ENCODE assay signal across 29 cellular contexts in genomic region chr9:133996531-133997520, GRCh38. TPM values are rescaled to one million over a fixed set of nuclear protein-coding genes. Genes with fewer than 3 reads are reported as not detected.
DNase-seq lines count a peak whose midpoint lies in the region; ATAC-seq and TF ChIP-seq lines count a peak whose summit lies in the region.
"Had no signal": no experiment of that assay in that cellular context is flagged by ENCODE, and none has a peak within 500 bp of the region (broad histone marks: within the 10 kb centered on the region; RNA-seq: fewer than 3 reads in every experiment).

No MANE protein-coding gene starts in this region.

- H3K27me3 Mint-ChIP-seq in chondrocyte (ENCODE audit: low read depth) (no peaks in the 10 kb centered on the region), type B pancreatic cell (peaks cover 7% of the 10 kb centered on the region)
- H3K27me3 Mint-ChIP-seq in T-helper 2 cell treated with Interferon-gamma antibody and Interleukin-4, amounts not matched to agents 5 μg/mL and 100 μg/mL, for 36 hours (ENCODE audit: low read depth): no peaks in the 10 kb centered on the region
- H3K27me3 Mint-ChIP-seq: activated CD8-positive, alpha-beta memory T cell treated with anti-CD3 and anti-CD28 coated beads, Interleukin-2, amount 10 ng/mL, durations not matched to agents 7 days and 5 days; stimulated activated naive CD8-positive, alpha-beta T cell treated with anti-CD3 and anti-CD28 coated beads, Interleukin-15, Interleukin-2, amounts not matched to agents 100 ng/mL and 50 ng/mL, for 24 hours had no signal

- DNase-seq in AG04450 (ENCODE audit: low read depth, low spot score) (no peak), chondrocyte (ENCODE audit: low spot score) (peak; percentile 69), putamen (ENCODE audit: low spot score) (peak; percentile 24), type B pancreatic cell (ENCODE audit: extremely low spot score, unreplicated experiment) (no peak)
- no peak for DNase-seq in T-helper 2 cell treated with Interferon-gamma antibody and Interleukin-4, amounts not matched to agents 5 μg/mL and 100 μg/mL, for 36 hours (ENCODE audit: low spot score)
- DNase-seq: ACHN; activated CD4-positive, alpha-beta T cell treated with anti-CD3 and anti-CD28 coated beads, Interleukin-2, amount 50 U/mL, for 4 hours; activated CD8-positive, alpha-beta memory T cell treated with anti-CD3 and anti-CD28 coated beads, Interleukin-2, amount 10 ng/mL, durations not matched to agents 7 days and 5 days; activated naive CD4-positive, alpha-beta T cell; activated T-cell treated with anti-CD3 and anti-CD28 coated beads, Interleukin-2, amount 50 U/mL, for 48 hours; dorsolateral prefrontal cortex; esophagus squamous epithelium; GOT3; NCI-H1092; NCI-H1694; NCI-H2171 treated with DMSO at 0.1 percent for 48 hours; NCI-H510A treated with DMSO at 0.1 percent for 48 hours; NK-92 treated with Interleukin-12 subunit alpha and Interleukin-12 subunit beta, amount 100 ng/mL, for 24 hours; ovary; PC-3; retina; SK-N-SH; stimulated activated CD4-positive, alpha-beta T cell treated with anti-CD3 and anti-CD28 coated beads, Interleukin-2, amount 100 ng/mL, for 24 hours; testis had no signal

- H3K4me1 Mint-ChIP-seq in chondrocyte (ENCODE audit: low read depth) (peaks cover 21% of the 10 kb centered on the region), type B pancreatic cell (ENCODE audit: unreplicated experiment) (no peaks in the 10 kb centered on the region)
- H3K4me1 Mint-ChIP-seq in T-helper 2 cell treated with Interferon-gamma antibody and Interleukin-4, amounts not matched to agents 5 μg/mL and 100 μg/mL, for 36 hours (ENCODE audit: low read depth): no peaks in the 10 kb centered on the region

- H3K4me3 Mint-ChIP-seq in chondrocyte (ENCODE audit: unreplicated experiment) (no peak overlapping the region), type B pancreatic cell (no peak overlapping the region)
- H3K4me3 Mint-ChIP-seq in T-helper 2 cell treated with Interferon-gamma antibody and Interleukin-4, amounts not matched to agents 5 μg/mL and 100 μg/mL, for 36 hours: no peak overlapping the region
- H3K4me3 Mint-ChIP-seq: activated CD8-positive, alpha-beta memory T cell treated with anti-CD3 and anti-CD28 coated beads, Interleukin-2, amount 10 ng/mL, durations not matched to agents 7 days and 5 days; nephron; stimulated activated naive CD8-positive, alpha-beta T cell treated with anti-CD3 and anti-CD28 coated beads, Interleukin-15, Interleukin-2, amounts not matched to agents 100 ng/mL and 50 ng/mL, for 24 hours had no signal

- H3K9me3 Mint-ChIP-seq in chondrocyte (ENCODE audit: low read depth) (no peaks in the 10 kb centered on the region), type B pancreatic cell (no peaks in the 10 kb centered on the region)
- H3K9me3 Mint-ChIP-seq in T-helper 2 cell treated with Interferon-gamma antibody and Interleukin-4, amounts not matched to agents 5 μg/mL and 100 μg/mL, for 36 hours: no peaks in the 10 kb centered on the region
- H3K9me3 Mint-ChIP-seq: nephron; stimulated activated naive CD8-positive, alpha-beta T cell treated with anti-CD3 and anti-CD28 coated beads, Interleukin-15, Interleukin-2, amounts not matched to agents 100 ng/mL and 50 ng/mL, for 24 hours had no signal

- H3K36me3 Mint-ChIP-seq in chondrocyte (ENCODE audit: low read depth) (no peaks in the 10 kb centered on the region), type B pancreatic cell (no peaks in the 10 kb centered on the region)
- no peaks in the 10 kb centered on the region for H3K36me3 Mint-ChIP-seq in T-helper 2 cell treated with Interferon-gamma antibody and Interleukin-4, amounts not matched to agents 5 μg/mL and 100 μg/mL, for 36 hours (ENCODE audit: low read depth)
- H3K36me3 Mint-ChIP-seq: activated CD8-positive, alpha-beta memory T cell treated with anti-CD3 and anti-CD28 coated beads, Interleukin-2, amount 10 ng/mL, durations not matched to agents 7 days and 5 days had no signal

- peaks cover 4% of the 10 kb centered on the region for H3K27me3 ChIP-seq in AG04450 (ENCODE audit: control insufficient read depth, insufficient read depth, low read length)
- H3K27me3 ChIP-seq: BLaER1, ovary, testis had no signal

- H3K27ac Mint-ChIP-seq in chondrocyte (ENCODE audit: unreplicated experiment) (no peak overlapping the region), type B pancreatic cell (no peak overlapping the region)
- no peak overlapping the region for H3K27ac Mint-ChIP-seq in T-helper 2 cell treated with Interferon-gamma antibody and Interleukin-4, amounts not matched to agents 5 μg/mL and 100 μg/mL, for 36 hours
- H3K27ac Mint-ChIP-seq: activated CD8-positive, alpha-beta memory T cell treated with anti-CD3 and anti-CD28 coated beads, Interleukin-2, amount 10 ng/mL, durations not matched to agents 7 days and 5 days; nephron; stimulated activated naive CD8-positive, alpha-beta T cell treated with anti-CD3 and anti-CD28 coated beads, Interleukin-15, Interleukin-2, amounts not matched to agents 100 ng/mL and 50 ng/mL, for 24 hours had no signal

- no peak overlapping the region for H3K4me3 ChIP-seq in AG04450 (ENCODE audit: low read depth, low read length)
- H3K4me3 ChIP-seq: BLaER1, dorsolateral prefrontal cortex, esophagus squamous epithelium, ovary, testis had no signal

- TF ChIP-seq CTCF in AG04450 (IDR thresholded peaks at IDR 0.05; ENCODE audit: low read depth, low read length) (peak; percentile 4; the same call in 1 of the 2 replicates), GM12872 (IDR thresholded peaks at IDR 0.05; ENCODE audit: insufficient read depth, low read depth, low read length) (peak; percentile 20; the same call in 1 of the 3 replicates), chondrocyte (IDR thresholded peaks at IDR 0.05) (no peak), type B pancreatic cell (conservative IDR thresholded peaks at IDR 0.05) (no peak)

- CTCF ChIA-PET in AG04450 (lab: Charles Lee): interaction anchor here (4.4 to 5.3 kb wide), 2 partner anchors 203 to 214 kb away, joined by 105 to 119 read pairs; no protein-coding TSS in a partner anchor

- H3K27ac ChIP-seq in AG04450 (ENCODE audit: low read depth, low read length): no peak overlapping the region
- H3K27ac ChIP-seq: BLaER1, dorsolateral prefrontal cortex, esophagus squamous epithelium, ovary, testis had no signal

- ATAC-seq in GM21825 (IDR thresholded peaks at IDR 0.05; ENCODE audit: unreplicated experiment): no peak
- ATAC-seq: activated CD8-positive, alpha-beta memory T cell treated with anti-CD3 and anti-CD28 coated beads, Interleukin-2, amount 10 ng/mL, durations not matched to agents 7 days and 5 days; PC-3 had no signal

- POLR2A ChIA-PET in AG04450 (lab: Yijun Ruan, JAX): interaction anchor here (0.9 kb wide), 1 partner anchor 9 kb away, joined by 3 read pairs; no protein-coding TSS in a partner anchor

- H3K9me3 ChIP-seq in AG04450 (ENCODE audit: control insufficient read depth, insufficient read depth, low read length): no peaks in the 10 kb centered on the region; the same call in 1 of the 2 replicates
- H3K9me3 ChIP-seq: BLaER1, esophagus squamous epithelium, ovary, SK-N-SH, testis had no signal

RNA-seq across cellular contexts. Expression of gene VAV2, which starts 4.7 kb away (rescaled TPM):
- 9.0 and 10.7 TPM in 2 replicates for polyA plus RNA-seq in AG04450 (2011; rRNA removed)
- 19.7 and 27.4 TPM in 2 replicates for polyA minus RNA-seq in AG04450 (2011; rRNA and poly(A)+ RNA removed)
- total RNA-seq in chondrocyte (17.7 to 34.2 TPM (median 19.3 TPM) in 3 replicates), type B pancreatic cell (ENCODE audit: low replicate concordance) (39.4 and 54.3 TPM in 2 replicates)

RNA-seq across cellular contexts. Expression of gene BRD3OS, which starts 28.5 kb away (rescaled TPM):
- polyA plus RNA-seq in AG04450 (2011; rRNA removed): 20.2 and 20.3 TPM in 2 replicates
- 12.8 and 14.1 TPM in 2 replicates for polyA minus RNA-seq in AG04450 (2011; rRNA and poly(A)+ RNA removed)
- total RNA-seq in chondrocyte: 13.7 to 27.6 TPM (median 15.7 TPM) in 3 replicates
- total RNA-seq in type B pancreatic cell (ENCODE audit: low replicate concordance): 17.0 and 24.0 TPM in 2 replicates

Comparison
In these comparisons a context has a peak if more than half of its experiments do, and no peak if none do; other contexts are left out.
1. DNase-seq: peak in chondrocyte (single experiment) and putamen (single experiment); none in AG04450 (single experiment), type B pancreatic cell (single experiment) and T-helper 2 cell treated with Interferon-gamma antibody and Interleukin-4, amounts not matched to agents 5 μg/mL and 100 μg/mL, for 36 hours (single experiment).
2. CTCF ChIP-seq: peak in AG04450 (single experiment) and GM12872 (single experiment); none in chondrocyte (single experiment) and type B pancreatic cell (single experiment).